ENCODE assay signal across 17 cellular contexts in the genomic region with DNA sequence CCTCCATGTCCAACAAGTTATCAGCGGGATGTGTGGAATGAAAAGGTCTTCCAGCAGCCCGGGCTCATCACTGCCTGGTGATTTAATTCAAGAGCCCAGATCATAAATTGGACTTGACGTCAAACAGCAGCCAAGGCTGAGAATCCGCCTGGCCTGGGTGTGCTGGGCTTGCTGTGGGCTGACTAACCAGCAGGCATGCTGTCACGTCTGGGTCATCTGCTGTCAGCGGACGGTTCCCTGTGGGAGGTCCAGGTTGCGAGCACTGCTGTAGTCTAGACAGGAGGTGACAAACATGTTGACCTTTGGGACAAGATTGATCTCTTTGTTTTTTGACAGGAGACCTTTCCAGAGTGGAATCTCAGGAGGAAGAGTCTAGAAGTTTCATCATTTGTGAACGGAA.
A peak's percentile ranks its signal among the peaks of the same experiment; 100 is the strongest.
DNase-seq lines count a peak whose midpoint lies in the region; ATAC-seq, FAIRE-seq and TF ChIP-seq lines count a peak whose summit lies in the region.
"Had no signal": no experiment of that assay in that cellular context is flagged by ENCODE, and none has a peak within 500 bp of the region (broad histone marks: within the 10 kb centered on the region; RNA-seq: fewer than 3 reads in every experiment).

No MANE protein-coding gene starts in this region.

- 58 to 75% methylated on average over 6 to 9 of the region's 9 CpGs for WGBS in upper lobe of left lung, 2 donors

- H3K27me3 ChIP-seq in upper lobe of left lung, result no peaks in the 10 kb centered on the region
- H3K27me3 ChIP-seq: BLaER1 treated with 17β-estradiol and CSF1 and Interleukin-3, amounts not matched to agents 10 nM and 100 nM; Peyer's patch had no signal

- intact Hi-C loops in Right ventricle myocardium superior (cut with DNase I), result no loop called here

- H3K9me3 Mint-ChIP-seq in HFFc6, result peaks cover 30% of the 10 kb centered on the region
- H3K9me3 Mint-ChIP-seq: activated CD4-positive, alpha-beta memory T cell treated with anti-CD3 and anti-CD28 coated beads, Interleukin-2, amount 10 ng/mL, durations not matched to agents 7 days and 5 days had no signal

- H3K4me1 ChIP-seq in upper lobe of left lung, result peaks cover 0 to 8% (median 0%) of the 10 kb centered on the region in 4 donors
- H3K4me1 ChIP-seq: BLaER1 treated with 17β-estradiol and CSF1 and Interleukin-3, amounts not matched to agents 10 nM and 100 nM; Peyer's patch had no signal

- no peaks in the 10 kb centered on the region for H3K4me1 Mint-ChIP-seq in HFFc6 (ENCODE audit: low read depth)
- H3K4me1 Mint-ChIP-seq: activated CD4-positive, alpha-beta memory T cell treated with anti-CD3 and anti-CD28 coated beads, Interleukin-2, amount 10 ng/mL, durations not matched to agents 7 days and 5 days had no signal

- TF ChIP-seq CTCF in upper lobe of left lung (IDR thresholded peaks at IDR 0.05) (no peak), HFFc6 (IDR thresholded peaks at IDR 0.05) (no peak)

- DNase-seq in RCC 7860 (ENCODE audit: low spot score), result peak; percentile 70
- DNase-seq in Right ventricle myocardium superior, result peak; percentile 79
- peak; percentile 40 for DNase-seq in mucosa of gallbladder (ENCODE audit: low spot score)
- DNase-seq in upper lobe of left lung, result peak; percentile 30 to 34
- no peak for DNase-seq in GM12891 (ENCODE audit: insufficient read length, low spot score)
- no peak for DNase-seq in T-helper 9 cell
- no peak for DNase-seq in activated gamma-delta T cell treated with Interleukin-2 at 50 U/mL for 16 hours
- DNase-seq in HFFc6, result no peak
- DNase-seq: activated CD4-positive, alpha-beta memory T cell treated with anti-CD3 and anti-CD28 coated beads, Interleukin-2, amount 10 ng/mL, durations not matched to agents 7 days and 5 days; activated naive CD4-positive, alpha-beta T cell treated with Interleukin-2 at 50 U/mL for 16 hours; mesenchymal stem cell; NCI-H187 treated with DMSO at 0.1 percent for 48 hours; NCI-H524 treated with DMSO at 0.1 percent for 48 hours; stimulated activated CD4-positive, alpha-beta T cell treated with anti-CD3 and anti-CD28 coated beads, Interleukin-4, amount 100 ng/mL, for 1 hour had no signal

- TF ChIP-seq EP300 in upper lobe of left lung (IDR thresholded peaks at IDR 0.05), result no peak

- no peak overlapping the region for H3K4me3 ChIP-seq in upper lobe of left lung
- H3K4me3 ChIP-seq: BLaER1 treated with 17β-estradiol and CSF1 and Interleukin-3, amounts not matched to agents 10 nM and 100 nM; GM23338; Peyer's patch had no signal

- no peaks in the 10 kb centered on the region for H3K9me3 ChIP-seq in upper lobe of left lung
- H3K9me3 ChIP-seq: BLaER1 treated with 17β-estradiol and CSF1 and Interleukin-3, amounts not matched to agents 10 nM and 100 nM; Peyer's patch had no signal

- FAIRE-seq in RCC 7860 (lab: Jason Lieb, UNC) (no peak), GM12891 (lab: Jason Lieb, UNC) (no peak)

- no peaks in the 10 kb centered on the region for H3K36me3 ChIP-seq in upper lobe of left lung
- H3K36me3 ChIP-seq: BLaER1 treated with 17β-estradiol and CSF1 and Interleukin-3, amounts not matched to agents 10 nM and 100 nM; Peyer's patch had no signal

- no peaks in the 10 kb centered on the region for H3K36me3 Mint-ChIP-seq in HFFc6 (ENCODE audit: low read depth)

- no peaks in the 10 kb centered on the region for H3K27me3 Mint-ChIP-seq in HFFc6 (ENCODE audit: insufficient read depth)
- H3K27me3 Mint-ChIP-seq: activated CD4-positive, alpha-beta memory T cell treated with anti-CD3 and anti-CD28 coated beads, Interleukin-2, amount 10 ng/mL, durations not matched to agents 7 days and 5 days had no signal

- H3K4me3 Mint-ChIP-seq in HFFc6, result no peak overlapping the region
- H3K4me3 Mint-ChIP-seq: activated CD4-positive, alpha-beta memory T cell treated with anti-CD3 and anti-CD28 coated beads, Interleukin-2, amount 10 ng/mL, durations not matched to agents 7 days and 5 days; GM23338 had no signal

- ATAC-seq in Right ventricle myocardium superior (ENCODE audit: poor library complexity) (peak; percentile 84), upper lobe of left lung (ENCODE audit: low FRiP score in 2 of 2) (peak; percentile 89 to 97)
- ATAC-seq: GM23338 had no signal

- H3K27ac ChIP-seq in upper lobe of left lung, result no peak overlapping the region
- H3K27ac ChIP-seq: BLaER1 treated with 17β-estradiol and CSF1 and Interleukin-3, amounts not matched to agents 10 nM and 100 nM; Peyer's patch had no signal

- no peak overlapping the region for H3K27ac Mint-ChIP-seq in HFFc6
- H3K27ac Mint-ChIP-seq: activated CD4-positive, alpha-beta memory T cell treated with anti-CD3 and anti-CD28 coated beads, Interleukin-2, amount 10 ng/mL, durations not matched to agents 7 days and 5 days; GM23338 had no signal

- TF ChIP-seq POLR2A in upper lobe of left lung (IDR thresholded peaks at IDR 0.05), result no peak
- TF ChIP-seq POLR2A in GM12891 (IDR thresholded peaks at IDR 0.05; ENCODE audit: low read depth, low read length), result no peak

TF ChIP-seq in GM12891, 5 proteins besides CTCF, POLR2A, EP300 and RAD21:
- TF ChIP-seq POU2F2 (IDR thresholded peaks at IDR 0.05; ENCODE audit: low read depth, low read length) (no peak), SPI1 (IDR thresholded peaks at IDR 0.05; ENCODE audit: low read depth, low read length) (no peak), POLR2AphosphoS5 (IDR thresholded peaks at IDR 0.05; ENCODE audit: low read depth, low read length) (no peak), TAF1 (IDR thresholded peaks at IDR 0.05; ENCODE audit: low read depth, low read length) (no peak), PAX5 (IDR thresholded peaks at IDR 0.05; ENCODE audit: insufficient read depth, low read length, severe bottlenecking) (no peak)

Comparison
In these comparisons a context has a peak if more than half of its experiments do, and no peak if none do; other contexts are left out.
1. DNase-seq: peak in RCC 7860 (single experiment), Right ventricle myocardium superior (single experiment), mucosa of gallbladder (single experiment) and upper lobe of left lung (2 of 2); none in GM12891 (single experiment), T-helper 9 cell (single experiment), activated gamma-delta T cell treated with Interleukin-2 at 50 U/mL for 16 hours (single experiment) and HFFc6 (single experiment).